Comparison of ENCODE assay signal across 8 cellular contexts in the genomic region with DNA sequence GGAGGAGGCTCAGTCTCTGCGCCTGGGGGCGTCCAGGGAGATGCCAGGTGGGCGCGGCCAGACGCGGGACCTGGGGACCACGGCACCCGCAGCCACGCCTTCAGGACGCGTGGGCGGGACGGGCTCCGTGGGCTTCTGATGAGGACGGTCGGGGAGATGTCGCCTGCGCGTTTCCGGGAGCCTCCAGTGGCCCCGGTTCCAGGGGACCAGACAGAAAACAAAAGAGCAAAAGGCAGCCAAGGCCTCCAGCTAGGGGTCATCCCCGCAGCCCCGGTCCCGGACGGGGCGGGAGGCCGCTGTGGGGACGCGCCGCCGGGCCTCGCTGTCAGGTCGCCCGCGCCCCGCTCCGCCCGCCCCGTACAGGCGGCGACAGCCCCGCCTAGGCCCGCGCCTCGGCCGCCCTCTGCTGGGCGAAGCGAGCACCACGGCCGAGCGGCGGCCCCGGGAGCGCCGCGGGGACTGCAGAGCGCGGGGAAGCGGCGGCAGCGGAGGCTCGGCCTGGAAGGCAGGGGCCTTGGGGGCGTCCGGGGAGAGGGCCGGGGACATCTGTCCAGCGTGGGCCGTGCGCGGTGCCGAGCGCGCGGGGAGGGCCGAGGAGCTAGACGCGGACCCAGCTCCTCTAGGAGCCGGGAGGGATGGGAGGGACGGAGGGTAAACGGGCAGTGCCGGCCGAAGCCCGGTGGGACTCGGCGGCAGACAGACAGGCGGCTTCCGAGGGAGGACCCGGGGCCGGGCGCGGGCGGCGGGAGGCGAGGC. TPM values are rescaled to one million over a fixed set of nuclear protein-coding genes. Genes with fewer than 3 reads are reported as not detected.
DNase-seq lines count a peak whose midpoint lies in the region; ATAC-seq and TF ChIP-seq lines count a peak whose summit lies in the region.

No MANE protein-coding gene starts in this region.

- H3K4me3 Mint-ChIP-seq in chondrocyte (ENCODE audit: unreplicated experiment), result peak overlapping the region; percentile 74

- DNase-seq in ACHN (peak; percentile 63), NCI-H2171 (lab: John Stamatoyannopoulos, UW) (peak; percentile 69), chondrocyte (ENCODE audit: low spot score) (no peak)
- peak; percentile 73 for DNase-seq in activated CD4-positive, alpha-beta T cell treated with anti-CD3 and anti-CD28 coated beads for 1 hour
- peak; percentile 71 to 77 for DNase-seq in stimulated activated CD4-positive, alpha-beta T cell treated with anti-CD3 and anti-CD28 coated beads, Interleukin-1b, Interleukin-23, amount 100 ng/mL, for 4 hours (ENCODE audit: low read depth in 2 of 2)

- H3K27ac ChIP-seq in layer of hippocampus (ENCODE audit: low read depth, low read length), result peak overlapping the region; percentile 65

- H3K27me3 Mint-ChIP-seq in chondrocyte (ENCODE audit: low read depth), result no peaks in the 10 kb centered on the region

- no peaks in the 10 kb centered on the region for H3K36me3 Mint-ChIP-seq in chondrocyte (ENCODE audit: low read depth)

- H3K27ac Mint-ChIP-seq in chondrocyte (ENCODE audit: unreplicated experiment), result peak overlapping the region; percentile 69

- in situ Hi-C loops in ACHN (cut with HindIII; ENCODE audit: low pct_ligation_motif_present, low pct_unique_long_range_greater_than_20kb, low sequenced_read_pairs), result no loop called here

- H3K9me3 Mint-ChIP-seq in chondrocyte (ENCODE audit: low read depth), result no peaks in the 10 kb centered on the region

- no peaks in the 10 kb centered on the region for H3K27me3 ChIP-seq in layer of hippocampus (ENCODE audit: control insufficient read depth, insufficient read depth, low read length)

- H3K4me1 Mint-ChIP-seq in chondrocyte (ENCODE audit: low read depth), result peaks cover 10% of the 10 kb centered on the region

- TF ChIP-seq CTCF in chondrocyte (IDR thresholded peaks at IDR 0.05), result peak; percentile 89

- ATAC-seq in GM18861 (IDR thresholded peaks at IDR 0.05; ENCODE audit: unreplicated experiment) (peak; percentile 82), HG03095 (IDR thresholded peaks at IDR 0.05; ENCODE audit: unreplicated experiment) (peak; percentile 91)

RNA-seq across cellular contexts. Expression of a gene that starts 48.7 kb away (rescaled TPM):
- 9.6 to 10.7 TPM (median 9.7 TPM) in 3 replicates for total RNA-seq in chondrocyte
